In the genomic region with DNA sequence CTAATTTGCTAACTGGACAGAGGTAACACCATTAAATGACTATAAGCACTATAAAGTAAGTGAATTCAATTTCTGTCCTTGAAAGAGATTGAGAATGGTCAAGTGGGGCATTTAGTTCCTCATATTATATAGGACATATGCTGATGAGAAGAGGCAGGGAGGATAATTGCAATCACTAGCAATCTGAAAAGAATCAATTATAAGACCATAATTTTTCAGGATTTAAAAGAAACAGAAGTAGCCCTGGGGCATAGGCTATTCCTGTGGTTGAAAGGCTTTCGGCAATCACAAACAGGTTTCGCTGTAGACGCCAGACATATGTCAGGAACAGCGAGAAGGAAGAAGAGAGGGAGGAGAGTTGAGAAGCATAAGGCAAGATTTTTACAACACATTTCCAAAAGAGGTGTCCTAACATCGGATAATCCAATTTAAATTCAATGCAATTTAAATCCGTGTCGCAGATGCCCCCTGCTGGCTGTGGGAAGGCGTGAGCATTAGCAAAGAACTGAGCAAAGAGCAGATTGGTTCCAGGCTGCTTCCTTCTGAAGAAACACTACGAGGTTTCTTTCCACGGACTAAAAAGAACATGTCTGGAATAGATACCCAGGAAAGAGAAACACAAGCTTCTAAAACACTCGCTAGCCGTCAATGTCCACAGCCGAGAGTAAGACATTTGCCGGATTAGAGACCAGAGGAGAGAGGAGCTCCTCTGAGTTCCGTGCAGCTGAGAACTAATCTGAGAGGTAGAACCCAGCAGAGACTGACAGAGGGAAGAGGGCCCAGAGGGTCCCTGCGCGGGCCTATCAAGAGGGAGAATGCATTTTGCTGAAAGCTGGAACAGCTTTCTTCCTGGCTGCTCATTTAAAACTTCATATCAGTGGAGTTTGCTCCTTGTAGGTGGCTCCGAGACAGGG, we compare ENCODE assay signal across 9 cellular contexts. TPM values are rescaled to one million over a fixed set of nuclear protein-coding genes. Genes with fewer than 3 reads are reported as not detected.
DNase-seq lines count a peak whose midpoint lies in the region; ATAC-seq and TF ChIP-seq lines count a peak whose summit lies in the region.
"Had no signal": no experiment of that assay in that cellular context is flagged by ENCODE, and none has a peak within 500 bp of the region (broad histone marks: within the 10 kb centered on the region; RNA-seq: fewer than 3 reads in every experiment).

No MANE protein-coding gene starts in this region.

- H3K36me3 ChIP-seq in MG63, result no peaks in the 10 kb centered on the region
- no peaks in the 10 kb centered on the region for H3K36me3 ChIP-seq in RWPE2 (ENCODE audit: low read depth)
- H3K36me3 ChIP-seq in gastrocnemius medialis, result no peaks in the 10 kb centered on the region
- H3K36me3 ChIP-seq: BLaER1 had no signal

- H3K4me3 ChIP-seq in MG63 (no peak overlapping the region), RWPE2 (ENCODE audit: severe bottlenecking) (no peak overlapping the region), gastrocnemius medialis (no peak overlapping the region)
- H3K4me3 ChIP-seq: BLaER1 had no signal

- DNase-seq in NCI-H1417 (lab: John Stamatoyannopoulos, UW) (peak; percentile 34 to 89 (median 70)), NCI-H1417 treated with DMSO at 0.1 percent for 48 hours (lab: John Stamatoyannopoulos, UW) (no peak), MG63 (peak; percentile 49), RWPE2 (ENCODE audit: low spot score) (peak; percentile 62), amygdala (lab: John Stamatoyannopoulos, UW) (peak in 45 of 56 donors; percentile 1 to 72 (median 23)), hepatic stellate cell (ENCODE audit: low spot score) (peak; percentile 27), gastrocnemius medialis (peak in 1 of 2 donors; percentile 26)

- no peaks in the 10 kb centered on the region for H3K9me3 ChIP-seq in MG63
- no peaks in the 10 kb centered on the region for H3K9me3 ChIP-seq in RWPE2 (ENCODE audit: severe bottlenecking)
- H3K9me3 ChIP-seq in gastrocnemius medialis, result no peaks in the 10 kb centered on the region
- H3K9me3 ChIP-seq: BLaER1 had no signal

- ATAC-seq in RWPE2 (ENCODE audit: low read depth) (no peak), gastrocnemius medialis (peak in 1 of 2 donors; percentile 64), HG02938 (IDR thresholded peaks at IDR 0.05; ENCODE audit: unreplicated experiment) (no peak)

- peaks cover 5% of the 10 kb centered on the region for H3K4me1 ChIP-seq in RWPE2 (ENCODE audit: insufficient read depth, poor library complexity, severe bottlenecking)
- peaks cover 0 to 9% of the 10 kb centered on the region in 2 donors for H3K4me1 ChIP-seq in gastrocnemius medialis
- H3K4me1 ChIP-seq: BLaER1 had no signal

- H3K27ac ChIP-seq in RWPE2 (ENCODE audit: poor library complexity, severe bottlenecking), result no peak overlapping the region
- H3K27ac ChIP-seq in gastrocnemius medialis, result no peak overlapping the region
- H3K27ac ChIP-seq: BLaER1 had no signal

- TF ChIP-seq POLR2A in gastrocnemius medialis (IDR thresholded peaks at IDR 0.05), result no peak

- intact Hi-C loops in gastrocnemius medialis (cut with DNase I; ENCODE audit: low total_unique reads), result loop anchor here (1.0 to 10.0 kb wide), 2 partner anchors 100 to 296 kb away; no protein-coding TSS in a partner anchor

- in situ Hi-C loops in gastrocnemius medialis (cut with MboI; ENCODE audit: low sequenced_read_pairs in 4 of 4), result loop anchor here (5.0 to 10.0 kb wide), 3 partner anchors 297 to 320 kb away; no protein-coding TSS in a partner anchor

- peak; percentile 90 for TF ChIP-seq CTCF in RWPE2 (IDR thresholded peaks at IDR 0.05; ENCODE audit: poor library complexity, severe bottlenecking)
- TF ChIP-seq CTCF in gastrocnemius medialis (IDR thresholded peaks at IDR 0.05 in 4 of 5, conservative IDR thresholded peaks at IDR 0.05 in 1 of 5), result peak; percentile 51 to 86 (median 79)

- H3K27me3 ChIP-seq in MG63 (no peaks in the 10 kb centered on the region), RWPE2 (ENCODE audit: insufficient read depth, poor library complexity, severe bottlenecking) (no peaks in the 10 kb centered on the region), gastrocnemius medialis (no peaks in the 10 kb centered on the region)
- H3K27me3 ChIP-seq: BLaER1 had no signal

RNA-seq across cellular contexts. Expression of a gene that starts 27.9 kb away (rescaled TPM):
- total RNA-seq in MG63 (2014; rRNA removed; shearing (Covaris generic); ENCODE audit: low replicate concordance), result 0.30 and 13.7 TPM in 2 replicates
- total RNA-seq in gastrocnemius medialis, result 100 to 1,000 TPM in 3 of 4 donors, 10 to 100 TPM in 1; 71.2 to 195 (median 158) TPM
